24 cellular contexts compared by ENCODE assay signal in genomic region chr7:90788057-90788456, GRCh38.
DNase-seq lines count a peak whose midpoint lies in the region; ATAC-seq and TF ChIP-seq lines count a peak whose summit lies in the region.
"Had no signal": no experiment of that assay in that cellular context is flagged by ENCODE, and none has a peak within 500 bp of the region (broad histone marks: within the 10 kb centered on the region; RNA-seq: fewer than 3 reads in every experiment).

No MANE protein-coding gene starts in this region.

- H3K36me3 ChIP-seq in heart right ventricle (peaks cover 0 to 7% (median 0%) of the 10 kb centered on the region in 9 donors), MM.1S (replicated peaks; ENCODE audit: insufficient read depth, low read length) (peaks cover 12% of the 10 kb centered on the region)

- peak in 7 of 8 donors; percentile 59 to 81 (median 65) for ATAC-seq in heart right ventricle
- ATAC-seq in HG02571 (IDR thresholded peaks at IDR 0.05; ENCODE audit: unreplicated experiment): no peak
- ATAC-seq: body of pancreas; stimulated activated effector memory CD8-positive, alpha-beta T cell treated with anti-CD3 and anti-CD28 coated beads, Interleukin-12 subunit alpha, Interleukin-12 subunit beta, amount 100 ng/mL, for 72 hours had no signal

- H3K9me2 ChIP-seq in MM.1S (replicated peaks; ENCODE audit: insufficient read depth, low read length): no peaks in the 10 kb centered on the region

- intact Hi-C loops in heart right ventricle (cut with DNase I): no loop called here

- H3K9me3 ChIP-seq in heart right ventricle: peaks cover 0 to 9% (median 0%) of the 10 kb centered on the region in 11 donors
- no peaks in the 10 kb centered on the region for H3K9me3 ChIP-seq in MM.1S (replicated peaks; ENCODE audit: insufficient read depth, low read length)
- H3K9me3 ChIP-seq: body of pancreas had no signal

- H3K9ac ChIP-seq in MM.1S (ENCODE audit: low read length): no peak overlapping the region

- H3K27me3 ChIP-seq in heart right ventricle (no peaks in the 10 kb centered on the region), MM.1S (replicated peaks; ENCODE audit: insufficient read depth, low read length) (no peaks in the 10 kb centered on the region)
- H3K27me3 ChIP-seq: body of pancreas, dorsolateral prefrontal cortex had no signal

- H3K27ac Mint-ChIP-seq in endothelial cell (ENCODE audit: unreplicated experiment): no peak overlapping the region
- H3K27ac Mint-ChIP-seq: activated CD4-positive, alpha-beta T cell treated with anti-CD3 and anti-CD28 coated beads, Interleukin-2, amount 10 ng/mL, durations not matched to agents 7 days and 5 days; CD4-positive, CD25-positive, alpha-beta regulatory T cell; stimulated activated effector memory CD8-positive, alpha-beta T cell treated with anti-CD3 and anti-CD28 coated beads, Interleukin-12 subunit alpha, Interleukin-12 subunit beta, amount 100 ng/mL, for 72 hours had no signal

- no peaks in the 10 kb centered on the region for H3K9me3 Mint-ChIP-seq in endothelial cell (ENCODE audit: unreplicated experiment)

- no peaks in the 10 kb centered on the region for H3K4me1 Mint-ChIP-seq in endothelial cell (ENCODE audit: unreplicated experiment)
- H3K4me1 Mint-ChIP-seq: activated CD4-positive, alpha-beta T cell treated with anti-CD3 and anti-CD28 coated beads, Interleukin-2, amount 10 ng/mL, durations not matched to agents 7 days and 5 days; CD4-positive, CD25-positive, alpha-beta regulatory T cell; stimulated activated effector memory CD8-positive, alpha-beta T cell treated with anti-CD3 and anti-CD28 coated beads, Interleukin-12 subunit alpha, Interleukin-12 subunit beta, amount 100 ng/mL, for 72 hours had no signal

- DNase-seq in EH (ENCODE audit: low read depth): peak; percentile 7
- DNase-seq in astrocyte of the cerebellum (ENCODE audit: low read depth): peak; percentile 48
- peak in 1 of 2 donors; percentile 32 for DNase-seq in heart right ventricle
- DNase-seq in pons (ENCODE audit: low spot score): peak; percentile 17
- DNase-seq in HuH-7.5 (ENCODE audit: low spot score): no peak
- DNase-seq in MM.1S: no peak
- DNase-seq in endothelial cell (ENCODE audit: low spot score): no peak
- DNase-seq: ACHN; activated CD4-positive, alpha-beta T cell treated with anti-CD3 and anti-CD28 coated beads, Interleukin-2, amount 10 ng/mL, durations not matched to agents 7 days and 5 days; activated naive CD4-positive, alpha-beta T cell; activated T-cell treated with anti-CD3 and anti-CD28 coated beads for 4 hours; CD4-positive, CD25-positive, alpha-beta regulatory T cell; GOT3; islet precursor cell; MV-4-11; NCI-H2029 treated with DMSO at 0.1 percent for 48 hours; NCI-H446 treated with DMSO at 0.1 percent for 48 hours; NK-92 treated with Interleukin-12 subunit alpha and Interleukin-12 subunit beta, amount 100 ng/mL, for 24 hours; RPMI8226; trophoblast cell had no signal

- H3K4me3 Mint-ChIP-seq in endothelial cell (ENCODE audit: unreplicated experiment): no peak overlapping the region
- H3K4me3 Mint-ChIP-seq: activated CD4-positive, alpha-beta T cell treated with anti-CD3 and anti-CD28 coated beads, Interleukin-2, amount 10 ng/mL, durations not matched to agents 7 days and 5 days; CD4-positive, CD25-positive, alpha-beta regulatory T cell; stimulated activated effector memory CD8-positive, alpha-beta T cell treated with anti-CD3 and anti-CD28 coated beads, Interleukin-12 subunit alpha, Interleukin-12 subunit beta, amount 100 ng/mL, for 72 hours had no signal

- H3K27ac ChIP-seq in heart right ventricle (peak overlapping the region in 2 of 10 donors; percentile 12 to 19), MM.1S (ENCODE audit: low read length) (no peak overlapping the region)
- H3K27ac ChIP-seq: body of pancreas had no signal

- H2AFZ ChIP-seq in MM.1S (ENCODE audit: low read length): no peak overlapping the region

- H3K4me1 ChIP-seq in heart right ventricle (peaks cover 0 to 7% (median 0%) of the 10 kb centered on the region in 9 donors), MM.1S (ENCODE audit: low read length) (no peaks in the 10 kb centered on the region)
- H3K4me1 ChIP-seq: body of pancreas had no signal

- H3K79me2 ChIP-seq in MM.1S (ENCODE audit: low read length): peaks cover 94% of the 10 kb centered on the region

- TF ChIP-seq CTCF in astrocyte of the cerebellum (IDR thresholded peaks at IDR 0.05; ENCODE audit: low read depth, low read length, missing control alignments) (no peak), heart right ventricle (IDR thresholded peaks at IDR 0.05) (no peak), MM.1S (IDR thresholded peaks at IDR 0.05; ENCODE audit: low read length) (no peak), endothelial cell (IDR thresholded peaks at IDR 0.05; ENCODE audit: unreplicated experiment) (no peak)

- H3K4me3 ChIP-seq in astrocyte of the cerebellum (ENCODE audit: low read depth, low read length) (no peak overlapping the region), heart right ventricle (no peak overlapping the region), MM.1S (ENCODE audit: low read length) (no peak overlapping the region)
- H3K4me3 ChIP-seq: body of pancreas, dorsolateral prefrontal cortex had no signal

- H3K27me3 Mint-ChIP-seq in endothelial cell (ENCODE audit: unreplicated experiment): no peaks in the 10 kb centered on the region
- H3K27me3 Mint-ChIP-seq: activated CD4-positive, alpha-beta T cell treated with anti-CD3 and anti-CD28 coated beads, Interleukin-2, amount 10 ng/mL, durations not matched to agents 7 days and 5 days; CD4-positive, CD25-positive, alpha-beta regulatory T cell had no signal

- no peaks in the 10 kb centered on the region for H3F3A ChIP-seq in MM.1S (ENCODE audit: insufficient read depth, low read length)

- H3K4me2 ChIP-seq in MM.1S (ENCODE audit: low read depth, low read length): no peak overlapping the region

- H3K36me3 Mint-ChIP-seq in endothelial cell (ENCODE audit: low read depth, unreplicated experiment): peaks cover 10% of the 10 kb centered on the region
- H3K36me3 Mint-ChIP-seq: CD4-positive, CD25-positive, alpha-beta regulatory T cell; stimulated activated effector memory CD8-positive, alpha-beta T cell treated with anti-CD3 and anti-CD28 coated beads, Interleukin-12 subunit alpha, Interleukin-12 subunit beta, amount 100 ng/mL, for 72 hours had no signal

- WGBS in heart right ventricle, 2 donors: 61 to 67% methylated on average over 4 of the region's 4 CpGs

- in situ Hi-C loops in astrocyte of the cerebellum (cut with HindIII; ENCODE audit: low sequenced_read_pairs): no loop called here

- H4K20me1 ChIP-seq in MM.1S (ENCODE audit: insufficient read depth, low read length): no peaks in the 10 kb centered on the region

Comparison
In these comparisons a context has a peak if more than half of its experiments do, and no peak if none do; other contexts are left out.
1. DNase-seq: peak in EH (single experiment), astrocyte of the cerebellum (single experiment) and pons (single experiment); none in HuH-7.5 (single experiment), MM.1S (single experiment) and endothelial cell (single experiment).